ENCODE assay signal across 8 cellular contexts in genomic region chr3:114155370-114155821, GRCh38. TPM values are rescaled to one million over a fixed set of nuclear protein-coding genes. Genes with fewer than 3 reads are reported as not detected.
A peak's percentile ranks its signal among the peaks of the same experiment; 100 is the strongest.
DNase-seq lines count a peak whose midpoint lies in the region; ATAC-seq and TF ChIP-seq lines count a peak whose summit lies in the region.

No MANE protein-coding gene starts in this region.

- no peaks in the 10 kb centered on the region for H3K36me3 Mint-ChIP-seq in CD8-positive, alpha-beta T cell
- no peaks in the 10 kb centered on the region for H3K36me3 Mint-ChIP-seq in HFFc6 (ENCODE audit: low read depth)

- no peak overlapping the region for H3K27ac ChIP-seq in CD8-positive, alpha-beta T cell (ENCODE audit: low read depth, low read length)
- no peak overlapping the region for H3K27ac ChIP-seq in gastroesophageal sphincter

- no peaks in the 10 kb centered on the region for H3K36me3 ChIP-seq in CD8-positive, alpha-beta T cell (ENCODE audit: insufficient read depth, low read length)
- H3K36me3 ChIP-seq in gastroesophageal sphincter: no peaks in the 10 kb centered on the region

- peaks cover 10% of the 10 kb centered on the region for H3K4me1 Mint-ChIP-seq in CD8-positive, alpha-beta T cell (ENCODE audit: low read depth)
- H3K4me1 Mint-ChIP-seq in HFFc6 (ENCODE audit: low read depth): peaks cover 6% of the 10 kb centered on the region

- peak; percentile 23 for TF ChIP-seq CTCF in CD8-positive, alpha-beta T cell (IDR thresholded peaks at IDR 0.05)
- TF ChIP-seq CTCF in HFFc6 (IDR thresholded peaks at IDR 0.05) (peak; percentile 75), gastroesophageal sphincter (IDR thresholded peaks at IDR 0.05) (peak in 1 of 4 experiments; percentile 39)

- no peaks in the 10 kb centered on the region for H3K27me3 Mint-ChIP-seq in CD8-positive, alpha-beta T cell (ENCODE audit: low read depth)
- H3K27me3 Mint-ChIP-seq in HFFc6 (ENCODE audit: insufficient read depth): peaks cover 8% of the 10 kb centered on the region

- TF ChIP-seq EP300 in gastroesophageal sphincter (IDR thresholded peaks at IDR 0.05): no peak

- H3K4me3 ChIP-seq in CD8-positive, alpha-beta T cell (ENCODE audit: low read depth, low read length): no peak overlapping the region
- no peak overlapping the region for H3K4me3 ChIP-seq in gastroesophageal sphincter

- H3K4me3 Mint-ChIP-seq in CD8-positive, alpha-beta T cell: no peak overlapping the region
- no peak overlapping the region for H3K4me3 Mint-ChIP-seq in HFFc6

- DNase-seq in CD8-positive, alpha-beta T cell: peak in 2 of 7 experiments; percentile 14 to 27
- DNase-seq in HFFc6: no peak
- DNase-seq in SKM-1 treated with dmso at 0.1 percent for 144 hours (lab: John Stamatoyannopoulos, UW; ENCODE audit: unreplicated experiment): peak; percentile 55
- DNase-seq in fibroblast of gingiva (ENCODE audit: low read depth): peak; percentile 6
- peak; percentile 29 to 42 for DNase-seq in stimulated activated CD4-positive, alpha-beta T cell treated with anti-CD3 and anti-CD28 coated beads, Interleukin-2, amount 100 ng/mL, for 24 hours
- no peak for DNase-seq in GDM1 (lab: John Stamatoyannopoulos, UW)
- DNase-seq in GM19238 (ENCODE audit: insufficient read length, low spot score): no peak

- no peaks in the 10 kb centered on the region for H3K9me3 Mint-ChIP-seq in CD8-positive, alpha-beta T cell
- no peaks in the 10 kb centered on the region for H3K9me3 Mint-ChIP-seq in HFFc6

- TF ChIP-seq POLR2A in gastroesophageal sphincter (IDR thresholded peaks at IDR 0.05): no peak

- H3K9me3 ChIP-seq in CD8-positive, alpha-beta T cell (ENCODE audit: low read length): no peaks in the 10 kb centered on the region
- no peaks in the 10 kb centered on the region for H3K9me3 ChIP-seq in gastroesophageal sphincter

- ATAC-seq in CD8-positive, alpha-beta T cell: no peak
- no peak for ATAC-seq in gastroesophageal sphincter

- CTCF ChIA-PET in CD8-positive, alpha-beta T cell (lab: Charles Lee): interaction anchor here (0.7 to 6.9 kb wide), 15 partner anchors 12 to 265 kb away, joined by 3 to 96 read pairs (median 4); partner anchors contain the start of gene TIGIT

- intact Hi-C loops in CD8-positive, alpha-beta T cell (cut with DNase I, micrococcal nuclease): no loop called here

- WGBS in gastroesophageal sphincter (ENCODE audit: low coverage in 1 of 2), 2 donors: 77 to 92% methylated on average over 6 of the region's 9 CpGs

- H3K27me3 ChIP-seq in CD8-positive, alpha-beta T cell (ENCODE audit: insufficient read depth, low read length): no peaks in the 10 kb centered on the region
- peaks cover 3% of the 10 kb centered on the region for H3K27me3 ChIP-seq in gastroesophageal sphincter

- H3K27ac Mint-ChIP-seq in CD8-positive, alpha-beta T cell: no peak overlapping the region
- H3K27ac Mint-ChIP-seq in HFFc6: no peak overlapping the region

- POLR2A ChIA-PET in CD8-positive, alpha-beta T cell (lab: Charles Lee): interaction anchor here (0.9 kb wide), 1 partner anchor 58 kb away, joined by 3 read pairs; no protein-coding TSS in a partner anchor

- H3K4me1 ChIP-seq in CD8-positive, alpha-beta T cell (ENCODE audit: insufficient read depth, low read length): peaks cover 8% of the 10 kb centered on the region
- H3K4me1 ChIP-seq in gastroesophageal sphincter: peaks cover 0 to 12% (median 0%) of the 10 kb centered on the region in 3 donors

RNA-seq across cellular contexts. Expression of gene DRD3, which starts 23.5 kb away (rescaled TPM):
- total RNA-seq in CD8-positive, alpha-beta T cell: not detected
- not detected for total RNA-seq in HFFc6 (2021; fragmentation: NEBNext Ultra II Directional; extraction: Animal tissue kit (Norgen Biotek cat#: 25700))
- not detected for total RNA-seq in gastroesophageal sphincter

Comparison
In these comparisons a context has a peak if more than half of its experiments do, and no peak if none do; other contexts are left out.
1. DNase-seq: peak in SKM-1 treated with dmso at 0.1 percent for 144 hours (single experiment), fibroblast of gingiva (single experiment) and stimulated activated CD4-positive, alpha-beta T cell treated with anti-CD3 and anti-CD28 coated beads, Interleukin-2, amount 100 ng/mL, for 24 hours (2 of 2); none in HFFc6 (single experiment), GDM1 (single experiment) and GM19238 (single experiment).